8 cellular contexts compared by ENCODE assay signal in genomic region chr1:54406339-54407181, GRCh38.
DNase-seq lines count a peak whose midpoint lies in the region; ATAC-seq and TF ChIP-seq lines count a peak whose summit lies in the region.

TSS of gene SSBP3 (minus strand) at chr1:54406394.

- DNase-seq in AG08395 (ENCODE audit: low spot score), result peak; percentile 98
- peak; percentile 84 for DNase-seq in NCI-H345 treated with DMSO at 0.1 percent for 48 hours (lab: John Stamatoyannopoulos, UW; ENCODE audit: unreplicated experiment)
- DNase-seq in activated CD4-positive, alpha-beta T cell treated with anti-CD3 and anti-CD28 coated beads for 1 hour, result peak; percentile 89
- peak; percentile 15 to 56 for DNase-seq in cerebellar nuclear complex (lab: John Stamatoyannopoulos, UW)
- DNase-seq in kidney glomerular epithelial cell (lab: John Stamatoyannopoulos, UW), result peak; percentile 86
- DNase-seq in stimulated activated CD4-positive, alpha-beta T cell treated with anti-CD3 and anti-CD28 coated beads, Interleukin-1b, Interleukin-23, amount 100 ng/mL, for 1 hour (ENCODE audit: low read depth in 2 of 2), result peak; percentile 78 to 81

- in situ Hi-C loops in GM18951 (cut with MboI; ENCODE audit: low sequenced_read_pairs, unreplicated experiment), result no loop called here

- ATAC-seq in HG03196 (IDR thresholded peaks at IDR 0.05; ENCODE audit: unreplicated experiment), result peak; percentile 77

- peak; percentile 83 for TF ChIP-seq POLR2A in GM18951 (IDR thresholded peaks at IDR 0.05; ENCODE audit: extremely low read depth, insufficient read depth, insufficient read length)

Comparison
In these comparisons a context has a peak if more than half of its experiments do, and no peak if none do; other contexts are left out.
1. Peak in every context shown above with its lines: DNase-seq and ATAC-seq.
2. DNase-seq: peak in every context shown above with its lines; median percentile 98 in AG08395; 89 in activated CD4-positive, alpha-beta T cell treated with anti-CD3 and anti-CD28 coated beads for 1 hour; 86 in kidney glomerular epithelial cell; 84 in NCI-H345 treated with DMSO at 0.1 percent for 48 hours; 80 in stimulated activated CD4-positive, alpha-beta T cell treated with anti-CD3 and anti-CD28 coated beads, Interleukin-1b, Interleukin-23, amount 100 ng/mL, for 1 hour; 36 in cerebellar nuclear complex.